9 cellular contexts compared by ENCODE assay signal in genomic region chr13:95603887-95604533, GRCh38. TPM values are rescaled to one million over a fixed set of nuclear protein-coding genes. Genes with fewer than 3 reads are reported as not detected.
DNase-seq lines count a peak whose midpoint lies in the region; ATAC-seq and TF ChIP-seq lines count a peak whose summit lies in the region.
"Had no signal": no experiment of that assay in that cellular context is flagged by ENCODE, and none has a peak within 500 bp of the region (broad histone marks: within the 10 kb centered on the region; RNA-seq: fewer than 3 reads in every experiment).

No MANE protein-coding gene starts in this region.

- no peak overlapping the region for H3K4me3 Mint-ChIP-seq in mesothelial cell of epicardium

- DNase-seq in DMS153 (lab: John Stamatoyannopoulos, UW) (peak; percentile 76), NCI-H1694 treated with DMSO at 0.1 percent for 48 hours (lab: John Stamatoyannopoulos, UW) (peak; percentile 19), cerebellar cortex (ENCODE audit: low spot score) (peak; percentile 46), lung microvascular endothelial cell (ENCODE audit: low read depth in 2 of 2) (peak; percentile 68 to 71), MV-4-11 (lab: John Stamatoyannopoulos, UW) (no peak), DMS 273 (lab: John Stamatoyannopoulos, UW; ENCODE audit: unreplicated experiment) (no peak), mesothelial cell of epicardium (ENCODE audit: low spot score in 2 of 2, unreplicated experiment in 2 of 2) (no peak)
- DNase-seq: tibial artery had no signal

- ATAC-seq in GM19452 (IDR thresholded peaks at IDR 0.05; ENCODE audit: unreplicated experiment): no peak

- H3K27me3 Mint-ChIP-seq in mesothelial cell of epicardium (ENCODE audit: low read depth): no peaks in the 10 kb centered on the region

- no peak overlapping the region for H3K27ac Mint-ChIP-seq in mesothelial cell of epicardium

- peaks cover 34% of the 10 kb centered on the region for H3K36me3 Mint-ChIP-seq in mesothelial cell of epicardium

- TF ChIP-seq CTCF in mesothelial cell of epicardium (IDR thresholded peaks at IDR 0.05; ENCODE audit: unreplicated experiment): no peak

- no peaks in the 10 kb centered on the region for H3K4me1 Mint-ChIP-seq in mesothelial cell of epicardium

- H3K9me3 Mint-ChIP-seq in mesothelial cell of epicardium: no peaks in the 10 kb centered on the region

RNA-seq across cellular contexts. Expression of gene DZIP1, which starts 40.5 kb away (rescaled TPM):
- total RNA-seq in lung microvascular endothelial cell (0.79 and 1.1 TPM in 2 replicates), mesothelial cell of epicardium (57.6 to 62.8 TPM (median 62.7 TPM) in 3 replicates)

RNA-seq across cellular contexts. Expression of gene CLDN10, which starts 51.5 kb away (rescaled TPM):
- total RNA-seq in lung microvascular endothelial cell: 0.20 TPM in 1 of 2 replicates, not detected in the other
- total RNA-seq in mesothelial cell of epicardium: 1.1 to 2.0 TPM (median 1.5 TPM) in 3 replicates

Comparison
In these comparisons a context has a peak if more than half of its experiments do, and no peak if none do; other contexts are left out.
1. DNase-seq: peak in DMS153 (single experiment), NCI-H1694 treated with DMSO at 0.1 percent for 48 hours (single experiment), cerebellar cortex (single experiment) and lung microvascular endothelial cell (2 of 2); none in MV-4-11 (single experiment), DMS 273 (single experiment) and mesothelial cell of epicardium (0 of 2).
2. RNA of gene DZIP1, which starts 40.5 kb away (total RNA-seq): 57.6 to 62.8 TPM in mesothelial cell of epicardium; 0.79 to 1.1 TPM in lung microvascular endothelial cell; every median in the first group is over 10 times any median in the second.